Comparison of ENCODE assay signal across 26 cellular contexts in the genomic region with DNA sequence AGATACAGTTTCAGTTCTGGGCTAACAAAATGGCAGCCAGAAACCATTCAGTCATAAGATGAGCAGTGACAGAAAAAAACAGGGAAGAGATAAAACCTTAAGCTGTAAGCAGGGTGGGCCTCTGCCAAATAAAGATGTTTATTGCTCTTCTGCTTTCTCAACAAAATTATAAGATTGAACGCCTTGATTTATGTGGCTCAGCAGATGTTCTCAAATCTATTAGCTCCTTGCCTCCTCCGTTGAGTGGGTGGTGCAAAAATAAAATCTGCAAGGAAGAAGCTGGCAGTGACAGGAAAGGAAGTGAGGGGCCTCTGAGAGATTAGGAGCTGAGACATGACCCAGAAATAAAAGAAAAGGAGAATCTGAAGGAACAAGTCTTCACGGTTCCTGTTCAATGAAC.
DNase-seq lines count a peak whose midpoint lies in the region; ATAC-seq lines count a peak whose summit lies in the region.
"Had no signal": no experiment of that assay in that cellular context is flagged by ENCODE, and none has a peak within 500 bp of the region (broad histone marks: within the 10 kb centered on the region; RNA-seq: fewer than 3 reads in every experiment).

No MANE protein-coding gene starts in this region.

- H4K8ac ChIP-seq in neuronal stem cell (ENCODE audit: low read depth, low read length) = no peak overlapping the region

- peaks cover 1% of the 10 kb centered on the region for H3K4me1 ChIP-seq in CD4-positive, CD25-positive, alpha-beta regulatory T cell (ENCODE audit: control insufficient read depth, insufficient read depth, low read length, poor library complexity, severe bottlenecking)
- H3K4me1 ChIP-seq in neuronal stem cell (ENCODE audit: control insufficient read depth in 2 of 2, insufficient read depth in 1 of 2, low read depth in 1 of 2, low read length in 2 of 2) = peaks cover 4 to 11% of the 10 kb centered on the region in 2 donors
- H3K4me1 ChIP-seq: parathyroid adenoma, tibial artery had no signal

- CTCF ChIA-PET in activated naive CD4-positive, alpha-beta T cell treated with anti-CD3 and anti-CD28 coated beads, Interleukin-2, amount 10 ng/mL, durations not matched to agents 7 days and 5 days (lab: Charles Lee) = interaction anchor here (1.1 to 1.9 kb wide), 5 partner anchors 8 to 694 kb away, joined by 3 to 8 read pairs (median 6); no protein-coding TSS in a partner anchor

- peaks cover 2% of the 10 kb centered on the region for H3K27me3 ChIP-seq in CD4-positive, CD25-positive, alpha-beta regulatory T cell (ENCODE audit: control insufficient read depth, insufficient read depth, low read length)
- no peaks in the 10 kb centered on the region for H3K27me3 ChIP-seq in neuronal stem cell (ENCODE audit: control insufficient read depth in 3 of 3, insufficient read depth in 3 of 3, low read depth in 1 of 3, low read length in 3 of 3)
- H3K27me3 ChIP-seq: gastroesophageal sphincter, MG63, tibial artery had no signal

- no peak overlapping the region for H2AK5ac ChIP-seq in neuronal stem cell (ENCODE audit: low read depth, low read length)

- H2BK5ac ChIP-seq in neuronal stem cell (ENCODE audit: low read length) = no peak overlapping the region

- H3K27ac Mint-ChIP-seq in CD4-positive, CD25-positive, alpha-beta regulatory T cell = peak overlapping the region in 2 of 3 donors; percentile 56 to 92
- no peak overlapping the region for H3K27ac Mint-ChIP-seq in activated naive CD4-positive, alpha-beta T cell treated with anti-CD3 and anti-CD28 coated beads, Interleukin-2, amount 10 ng/mL, durations not matched to agents 7 days and 5 days
- H3K27ac Mint-ChIP-seq: activated T-helper 2 cell treated with anti-CD3 and anti-CD28 coated beads, Interferon-gamma antibody, Interleukin-2, Interleukin-4, amounts not matched to agents 10 μg/mL and 5 μg/mL and 100 μg/mL, durations not matched to agents 14 hours and 24 hours and 36 hours; CD8-positive, alpha-beta T cell had no signal

- no peak overlapping the region for H2BK15ac ChIP-seq in neuronal stem cell (ENCODE audit: low read length)

- H3K4me3 Mint-ChIP-seq in CD4-positive, CD25-positive, alpha-beta regulatory T cell = no peak overlapping the region
- H3K4me3 Mint-ChIP-seq in activated naive CD4-positive, alpha-beta T cell treated with anti-CD3 and anti-CD28 coated beads, Interleukin-2, amount 10 ng/mL, durations not matched to agents 7 days and 5 days = no peak overlapping the region
- H3K4me3 Mint-ChIP-seq: CD8-positive, alpha-beta T cell had no signal

- no peak overlapping the region for H3K4ac ChIP-seq in neuronal stem cell (ENCODE audit: low read length)

- peak overlapping the region; percentile 6 for H2AFZ ChIP-seq in neuronal stem cell (ENCODE audit: low read length)
- H2AFZ ChIP-seq: parathyroid adenoma had no signal

- H3K9me3 ChIP-seq in CD4-positive, CD25-positive, alpha-beta regulatory T cell (ENCODE audit: control insufficient read depth in 2 of 2, low read length in 2 of 2) = no peaks in the 10 kb centered on the region
- H3K9me3 ChIP-seq in neuronal stem cell (replicated peaks in 1 of 2; ENCODE audit: control insufficient read depth in 2 of 2, insufficient read depth in 1 of 2, low read depth in 1 of 2, low read length in 2 of 2) = peaks cover 4 to 23% of the 10 kb centered on the region in 2 donors
- H3K9me3 ChIP-seq: MG63 had no signal

- no peak overlapping the region for H3K18ac ChIP-seq in neuronal stem cell (ENCODE audit: low read length)

- no peak overlapping the region for H2BK120ac ChIP-seq in neuronal stem cell (ENCODE audit: low read depth, low read length)

- peaks cover 0 to 6% (median 1%) of the 10 kb centered on the region in 7 donors for H3K9me3 Mint-ChIP-seq in CD4-positive, CD25-positive, alpha-beta regulatory T cell
- peaks cover 12% of the 10 kb centered on the region for H3K9me3 Mint-ChIP-seq in activated naive CD4-positive, alpha-beta T cell treated with anti-CD3 and anti-CD28 coated beads, Interleukin-2, amount 10 ng/mL, durations not matched to agents 7 days and 5 days

- H3K9ac ChIP-seq in neuronal stem cell (ENCODE audit: low read depth, low read length, poor library complexity) = no peak overlapping the region
- H3K9ac ChIP-seq: parathyroid adenoma had no signal

- no peak overlapping the region for H3K23ac ChIP-seq in neuronal stem cell (ENCODE audit: low read depth, low read length, poor library complexity)

- no peak overlapping the region for H3K27ac ChIP-seq in CD4-positive, CD25-positive, alpha-beta regulatory T cell (ENCODE audit: insufficient read depth, low read length, poor library complexity, severe bottlenecking)
- H3K27ac ChIP-seq in caudate nucleus (ENCODE audit: low read depth, low read length) (peak overlapping the region; percentile 46), neuronal stem cell (replicated peaks; ENCODE audit: low read length) (no peak overlapping the region)
- H3K27ac ChIP-seq: gastroesophageal sphincter, left ventricle myocardium inferior, parathyroid adenoma, tibial artery had no signal

- ATAC-seq in CD4-positive, CD25-positive, alpha-beta regulatory T cell (ENCODE audit: low read depth in 2 of 2) = no peak
- no peak for ATAC-seq in GM21737 (IDR thresholded peaks at IDR 0.05; ENCODE audit: unreplicated experiment)
- no peak for ATAC-seq in HG03378 (IDR thresholded peaks at IDR 0.05; ENCODE audit: unreplicated experiment)
- ATAC-seq: CD8-positive, alpha-beta T cell; esophagus mucosa; gastroesophageal sphincter; naive thymus-derived CD8-positive, alpha-beta T cell; right cardiac atrium had no signal

- peaks cover 4% of the 10 kb centered on the region for H3K27me3 Mint-ChIP-seq in CD4-positive, CD25-positive, alpha-beta regulatory T cell
- peaks cover 8% of the 10 kb centered on the region for H3K27me3 Mint-ChIP-seq in activated naive CD4-positive, alpha-beta T cell treated with anti-CD3 and anti-CD28 coated beads, Interleukin-2, amount 10 ng/mL, durations not matched to agents 7 days and 5 days
- H3K27me3 Mint-ChIP-seq: naive thymus-derived CD8-positive, alpha-beta T cell had no signal

- no peaks in the 10 kb centered on the region for H3K79me1 ChIP-seq in neuronal stem cell (ENCODE audit: low read depth, low read length)

- no peak overlapping the region for H3K4me3 ChIP-seq in CD4-positive, CD25-positive, alpha-beta regulatory T cell (ENCODE audit: low read depth, low read length)
- H3K4me3 ChIP-seq in neuronal stem cell (ENCODE audit: low read length in 2 of 2) = no peak overlapping the region
- H3K4me3 ChIP-seq: gastroesophageal sphincter, left ventricle myocardium inferior, MG63, tibial artery had no signal

- peaks cover 6 to 13% (median 11%) of the 10 kb centered on the region in 4 donors for H3K4me1 Mint-ChIP-seq in CD4-positive, CD25-positive, alpha-beta regulatory T cell
- peaks cover 33% of the 10 kb centered on the region for H3K4me1 Mint-ChIP-seq in activated naive CD4-positive, alpha-beta T cell treated with anti-CD3 and anti-CD28 coated beads, Interleukin-2, amount 10 ng/mL, durations not matched to agents 7 days and 5 days

- DNase-seq in CD4-positive, CD25-positive, alpha-beta regulatory T cell = no peak
- DNase-seq in MV-4-11 (lab: John Stamatoyannopoulos, UW) (peak; percentile 27), caudate nucleus (lab: John Stamatoyannopoulos, UW) (peak in 17 of 61 donors; percentile 5 to 78 (median 21)), neuronal stem cell (ENCODE audit: low spot score) (no peak), COLO829 (ENCODE audit: low spot score) (no peak)
- DNase-seq in activated naive CD4-positive, alpha-beta T cell treated with anti-CD3 and anti-CD28 coated beads, Interleukin-2, amount 10 ng/mL, durations not matched to agents 7 days and 5 days = no peak
- DNase-seq: activated CD4-positive, alpha-beta T cell treated with anti-CD3 and anti-CD28 coated beads for 4 hours; CD8-positive, alpha-beta T cell; IMR-90; left ventricle myocardium inferior; MG63; naive thymus-derived CD8-positive, alpha-beta T cell; NCI-H1436; NCI-H2107; NCI-H446 treated with DMSO at 0.1 percent for 48 hours; right cardiac atrium; stimulated activated CD4-positive, alpha-beta T cell treated with anti-CD3 and anti-CD28 coated beads, Interleukin-12 subunit alpha, Interleukin-12 subunit beta, amount 100 ng/mL, for 4 hours; stimulated activated CD4-positive, alpha-beta T cell treated with anti-CD3 and anti-CD28 coated beads, Interleukin-4, amount 100 ng/mL, for 24 hours; stimulated activated naive CD4-positive, alpha-beta T cell treated with Interleukin-2 at 50 U/mL for 16 hours; tibial artery had no signal

- no CpG with 5 or more reads among the region's 3 CpGs for WGBS in neuronal stem cell (ENCODE audit: extremely low coverage in 2 of 2, insufficient read length in 2 of 2, insufficient replicate concordance in 1 of 2), 2 donors

- H3K14ac ChIP-seq in neuronal stem cell (ENCODE audit: low read length) = no peak overlapping the region

- H3K4me2 ChIP-seq in neuronal stem cell (ENCODE audit: insufficient read depth, low read length, poor library complexity, severe bottlenecking) = no peak overlapping the region

- no peaks in the 10 kb centered on the region for H3K36me3 Mint-ChIP-seq in CD4-positive, CD25-positive, alpha-beta regulatory T cell
- H3K36me3 Mint-ChIP-seq in activated naive CD4-positive, alpha-beta T cell treated with anti-CD3 and anti-CD28 coated beads, Interleukin-2, amount 10 ng/mL, durations not matched to agents 7 days and 5 days = peaks cover 16% of the 10 kb centered on the region
- H3K36me3 Mint-ChIP-seq: CD8-positive, alpha-beta T cell had no signal

- H3K36me3 ChIP-seq in CD4-positive, CD25-positive, alpha-beta regulatory T cell (ENCODE audit: control insufficient read depth, insufficient read depth, low read length) = no peaks in the 10 kb centered on the region
- H3K36me3 ChIP-seq in neuronal stem cell (replicated peaks in 1 of 2; ENCODE audit: control insufficient read depth in 2 of 2, insufficient read depth in 2 of 2, low read length in 2 of 2) = no peaks in the 10 kb centered on the region
- H3K36me3 ChIP-seq: gastroesophageal sphincter, left ventricle myocardium inferior, MG63, tibial artery had no signal

- H2BK12ac ChIP-seq in neuronal stem cell (ENCODE audit: low read length) = no peak overlapping the region

- H4K91ac ChIP-seq in neuronal stem cell (ENCODE audit: low read depth, low read length, poor library complexity) = no peak overlapping the region
